In genomic region chr3:49120438-49121135, GRCh38 we compare ENCODE assay signal across 8 cellular contexts. TPM values are rescaled to one million over a fixed set of nuclear protein-coding genes. Genes with fewer than 3 reads are reported as not detected.
DNase-seq lines count a peak whose midpoint lies in the region; ATAC-seq and TF ChIP-seq lines count a peak whose summit lies in the region.

USP19 (minus strand) TSS chr3:49120823; CDS start chr3:49119145, 1,678 bp downstream.

- WGBS in upper lobe of left lung, 2 donors = 1 to 2% methylated on average over 10 to 39 of the region's 70 CpGs

- TF ChIP-seq CTCF in GM10248 (IDR thresholded peaks at IDR 0.05; ENCODE audit: control extremely low read depth, extremely low read depth, low read depth, missing control alignments) (no peak), HFF-Myc (IDR thresholded peaks at IDR 0.05; ENCODE audit: low read depth, low read length, missing control alignments) (no peak), cardiac muscle cell (IDR thresholded peaks at IDR 0.05; ENCODE audit: low read depth, low read length) (no peak), upper lobe of left lung (IDR thresholded peaks at IDR 0.05) (peak in 3 of 6 experiments; percentile 26 to 53 (median 50))

- no peaks in the 10 kb centered on the region for H3K9me3 ChIP-seq in adipocyte (ENCODE audit: control insufficient read depth, low read length)
- H3K9me3 ChIP-seq in cardiac muscle cell (ENCODE audit: low read depth) = no peaks in the 10 kb centered on the region
- no peaks in the 10 kb centered on the region for H3K9me3 ChIP-seq in upper lobe of left lung

- no peaks in the 10 kb centered on the region for H3K27me3 ChIP-seq in adipocyte (replicated peaks; ENCODE audit: control insufficient read depth, insufficient read depth, low read length)
- no peaks in the 10 kb centered on the region for H3K27me3 ChIP-seq in cardiac muscle cell
- no peaks in the 10 kb centered on the region for H3K27me3 ChIP-seq in upper lobe of left lung

- peak within 1 kb of the TSS; percentile 99 for H3K9ac ChIP-seq in adipocyte (ENCODE audit: low read length)

- intact Hi-C loops in posterior cingulate gyrus (cut with DNase I) = loop anchor here (10.0 kb wide), 1 partner anchor 304 kb away; the partner anchor contains the start of genes AMT and NICN1

- CTCF ChIA-PET in GM10248 (lab: Yijun Ruan, JAX) = interaction anchor here (0.6 to 1.9 kb wide), 10 partner anchors 9 to 334 kb away, joined by 3 to 8 read pairs (median 3); partner anchors contain the start of genes KLHDC8B, NDUFAF3 and QRICH1

- H3K36me3 ChIP-seq in adipocyte (ENCODE audit: control insufficient read depth, insufficient read depth, low read length, severe bottlenecking) (peaks cover 77% of the 10 kb centered on the region), cardiac muscle cell (peaks cover 49% of the 10 kb centered on the region), upper lobe of left lung (peaks cover 48 to 80% (median 74%) of the 10 kb centered on the region in 4 donors)

- POLR2A ChIA-PET in GM10248 (lab: Yijun Ruan, JAX) = interaction anchor here (0.9 to 1.7 kb wide), 5 partner anchors 9 to 232 kb away, joined by 3 to 11 read pairs (median 4); partner anchors contain the start of genes IMPDH2 and QRICH1

- ATAC-seq in upper lobe of left lung (ENCODE audit: low FRiP score in 2 of 2) = peak; percentile 88 to 96

- H3K4me3 ChIP-seq in HFF-Myc (replicated peaks; ENCODE audit: low read depth, low read length) = peak within 1 kb of the TSS; percentile 95
- peak within 1 kb of the TSS; percentile 86 for H3K4me3 ChIP-seq in adipocyte (ENCODE audit: low read length)
- H3K4me3 ChIP-seq in cardiac muscle cell = peak within 1 kb of the TSS; percentile 62
- peak within 1 kb of the TSS; percentile 58 to 99 (median 88) for H3K4me3 ChIP-seq in upper lobe of left lung

- peaks cover 17% of the 10 kb centered on the region for H3K4me1 ChIP-seq in adipocyte (ENCODE audit: control insufficient read depth, insufficient read depth, low read length)
- peaks cover 10% of the 10 kb centered on the region for H3K4me1 ChIP-seq in cardiac muscle cell (ENCODE audit: low read depth)
- peaks cover 15 to 25% (median 19%) of the 10 kb centered on the region in 4 donors for H3K4me1 ChIP-seq in upper lobe of left lung

- peak; percentile 49 to 93 (median 72) for TF ChIP-seq POLR2A in upper lobe of left lung (IDR thresholded peaks at IDR 0.05)

- H3K27ac ChIP-seq in cardiac muscle cell (peak within 1 kb of the TSS; percentile 98), upper lobe of left lung (peak within 1 kb of the TSS; percentile 89 to 99 (median 96))

- DNase-seq in GM10248 (ENCODE audit: extremely low spot score) = peak; percentile 99
- peak; percentile 69 for DNase-seq in HFF-Myc (ENCODE audit: extremely low read depth, low read depth)
- peak; percentile 66 for DNase-seq in NCI-H1092 treated with DMSO at 0.1 percent for 48 hours (lab: John Stamatoyannopoulos, UW)
- DNase-seq in T follicular helper cell (ENCODE audit: low read depth) = peak; percentile 91
- peak; percentile 96 for DNase-seq in adipocyte (ENCODE audit: low read depth)
- peak; percentile 95 to 96 for DNase-seq in cardiac muscle cell (ENCODE audit: low read depth in 1 of 2, low spot score in 1 of 2)
- peak; percentile 91 to 99 (median 95) for DNase-seq in posterior cingulate gyrus
- peak; percentile 97 to 100 for DNase-seq in upper lobe of left lung

- TF ChIP-seq EP300 in upper lobe of left lung (IDR thresholded peaks at IDR 0.05) = peak in 1 of 4 donors; percentile 48

RNA-seq across cellular contexts. Expression of gene USP19, which starts in this region (rescaled TPM):
- total RNA-seq in cardiac muscle cell (103 and 122 TPM in 2 replicates), upper lobe of left lung (10 to 100 TPM; 42.6 to 76.4 (median 57.2) TPM)
- 50.5 and 61.8 TPM in 2 replicates for polyA plus RNA-seq in cardiac muscle cell

Comparison
In these comparisons a context has a peak if more than half of its experiments do, and no peak if none do; other contexts are left out.
1. Peak in every context shown above with its lines: DNase-seq, ATAC-seq, H3K4me3 ChIP-seq and H3K27ac ChIP-seq.